Comparison of ENCODE assay signal across 8 cellular contexts in genomic region chr6:77962070-77962469, GRCh38.
"Had no signal": no experiment of that assay in that cellular context is flagged by ENCODE, and none has a peak within 500 bp of the region (broad histone marks: within the 10 kb centered on the region; RNA-seq: fewer than 3 reads in every experiment).

No MANE protein-coding gene starts in this region.

- H3K4me3 ChIP-seq: GM12878 had no signal

- DNase-seq: GDM1, GF-D8 had no signal

- ATAC-seq: GM12878 had no signal

- FAIRE-seq: G401.6, GM12878, GM12891, GM12892, GM18507, GM19239 had no signal
